Comparison of ENCODE assay signal across 8 cellular contexts in genomic region chr19:40420766-40421467, GRCh38. TPM values are rescaled to one million over a fixed set of nuclear protein-coding genes. Genes with fewer than 3 reads are reported as not detected.
DNase-seq lines count a peak whose midpoint lies in the region; ATAC-seq and TF ChIP-seq lines count a peak whose summit lies in the region.

No MANE protein-coding gene starts in this region.

- H2AFZ ChIP-seq in neural progenitor cell (replicated peaks): peak overlapping the region; percentile 82

- H4K20me1 ChIP-seq in neural progenitor cell (ENCODE audit: low read depth): no peaks in the 10 kb centered on the region

- no peak overlapping the region for H3K9ac ChIP-seq in neural progenitor cell

- H3K4me2 ChIP-seq in neural progenitor cell: peak overlapping the region; percentile 89

- peak overlapping the region; percentile 80 for H3K4me3 Mint-ChIP-seq in neural progenitor cell

- peaks cover 32% of the 10 kb centered on the region for H3K4me1 Mint-ChIP-seq in neural progenitor cell

- DNase-seq in Kasumi-1 (lab: John Stamatoyannopoulos, UW): peak; percentile 72 to 76
- DNase-seq in SHP77 (lab: John Stamatoyannopoulos, UW): peak; percentile 86 to 91
- peak; percentile 75 for DNase-seq in activated naive CD4-positive, alpha-beta T cell treated with Interleukin-2 at 50 U/mL for 16 hours
- peak; percentile 66 to 77 for DNase-seq in foreskin keratinocyte
- peak; percentile 95 for DNase-seq in neural progenitor cell (ENCODE audit: low spot score)
- DNase-seq in substantia nigra (lab: John Stamatoyannopoulos, UW): peak in 48 of 49 donors; percentile 58 to 98 (median 86)

- H3K9me3 ChIP-seq in neural progenitor cell (ENCODE audit: low read depth): no peaks in the 10 kb centered on the region

- no peak overlapping the region for H3K27ac Mint-ChIP-seq in neural progenitor cell

- TF ChIP-seq CTCF in C4-2B (conservative IDR thresholded peaks at IDR 0.05): peak; percentile 98
- peak; percentile 88 for TF ChIP-seq CTCF in foreskin keratinocyte (conservative IDR thresholded peaks at IDR 0.05)
- peak; percentile 88 for TF ChIP-seq CTCF in neural progenitor cell (IDR thresholded peaks at IDR 0.05)

- H3K36me3 ChIP-seq in neural progenitor cell: no peaks in the 10 kb centered on the region

- ATAC-seq in GM19397 (IDR thresholded peaks at IDR 0.05; ENCODE audit: unreplicated experiment) (peak; percentile 41), foreskin keratinocyte (peak; percentile 54)

- H3K36me3 Mint-ChIP-seq in neural progenitor cell: no peaks in the 10 kb centered on the region

- peaks cover 7% of the 10 kb centered on the region for H3K79me2 ChIP-seq in neural progenitor cell (ENCODE audit: low read depth)

- peak overlapping the region; percentile 56 for H3K4me3 ChIP-seq in neural progenitor cell

- H3F3A ChIP-seq in neural progenitor cell (ENCODE audit: low read depth): peaks cover 41% of the 10 kb centered on the region

- no peaks in the 10 kb centered on the region for H3K9me3 Mint-ChIP-seq in neural progenitor cell

- H3K4me1 ChIP-seq in foreskin keratinocyte (peaks cover 10% of the 10 kb centered on the region), neural progenitor cell (peaks cover 20% of the 10 kb centered on the region)

- H3K27me3 ChIP-seq in foreskin keratinocyte (no peaks in the 10 kb centered on the region), neural progenitor cell (no peaks in the 10 kb centered on the region)

- H3K27ac ChIP-seq in C4-2B (peak overlapping the region; percentile 84), foreskin keratinocyte (peak overlapping the region; percentile 52), neural progenitor cell (peak overlapping the region; percentile 88), substantia nigra (ENCODE audit: low read depth, low read length, poor library complexity, severe bottlenecking) (peak overlapping the region; percentile 95)

- peaks cover 10% of the 10 kb centered on the region for H3K27me3 Mint-ChIP-seq in neural progenitor cell (ENCODE audit: insufficient read depth, low read depth)

RNA-seq across cellular contexts. Expression of gene SERTAD1, which starts 4.9 kb away (rescaled TPM):
- 12.4 and 14.3 TPM in 2 replicates for total RNA-seq in foreskin keratinocyte
- 15.6 and 19.8 TPM in 2 replicates for polyA plus RNA-seq in foreskin keratinocyte
- 2.4 and 5.5 TPM in 2 replicates for total RNA-seq in neural progenitor cell (ENCODE audit: low replicate concordance)

RNA-seq across cellular contexts. Expression of gene PRX, which starts 7.7 kb away (rescaled TPM):
- total RNA-seq in foreskin keratinocyte (0.95 TPM in 2 replicates), neural progenitor cell (ENCODE audit: low replicate concordance) (1.4 and 4.7 TPM in 2 replicates)
- polyA plus RNA-seq in foreskin keratinocyte: 0.53 and 0.77 TPM in 2 replicates

RNA-seq across cellular contexts. Expression of gene SERTAD3, which starts 23.2 kb away (rescaled TPM):
- total RNA-seq in foreskin keratinocyte: 23.3 and 29.6 TPM in 2 replicates
- polyA plus RNA-seq in foreskin keratinocyte: 22.3 and 24.1 TPM in 2 replicates
- total RNA-seq in neural progenitor cell (ENCODE audit: low replicate concordance): 15.3 and 27.4 TPM in 2 replicates

RNA-seq across cellular contexts. Expression of gene HIPK4, which starts 30.9 kb away (rescaled TPM):
- total RNA-seq in foreskin keratinocyte: 0.07 and 0.10 TPM in 2 replicates
- 0.09 and 0.11 TPM in 2 replicates for polyA plus RNA-seq in foreskin keratinocyte
- total RNA-seq in neural progenitor cell (ENCODE audit: low replicate concordance): 0.34 TPM in 1 of 2 replicates, not detected in the other

RNA-seq across cellular contexts. Expression of gene BLVRB, which starts 44.6 kb away (rescaled TPM):
- total RNA-seq in foreskin keratinocyte: 75.3 and 79.6 TPM in 2 replicates
- 101 and 124 TPM in 2 replicates for polyA plus RNA-seq in foreskin keratinocyte
- 11.3 and 24.4 TPM in 2 replicates for total RNA-seq in neural progenitor cell (ENCODE audit: low replicate concordance)

Comparison
In these comparisons a context has a peak if more than half of its experiments do, and no peak if none do; other contexts are left out.
1. Peak in every context shown above with its lines: DNase-seq, ATAC-seq, H3K4me3 ChIP-seq and H3K27ac ChIP-seq.